In the genomic region with DNA sequence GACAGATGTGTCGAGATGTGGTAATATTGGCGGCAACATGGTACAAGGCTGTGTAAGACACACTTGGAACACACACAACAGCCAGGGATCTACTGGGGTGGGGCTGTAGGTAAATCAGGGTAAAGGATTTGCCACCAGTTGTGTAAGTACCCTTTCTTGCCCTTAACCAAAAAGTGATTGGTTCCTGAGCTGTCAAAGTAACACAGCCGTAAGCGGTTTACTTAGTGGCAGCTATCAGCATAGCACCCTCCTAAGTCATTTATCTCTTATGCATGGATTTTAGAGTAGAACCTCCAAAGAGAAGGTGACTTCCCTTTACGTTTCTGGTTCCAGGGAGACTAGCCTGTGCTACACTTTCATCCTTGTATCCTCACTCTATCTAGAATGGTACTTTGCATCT, we compare ENCODE assay signal across 1 cellular context.
TF ChIP-seq lines count a peak whose summit lies in the region.

No MANE protein-coding gene starts in this region.

TF ChIP-seq in H1, 55 proteins besides CTCF, POLR2A, EP300 and RAD21:
- TF ChIP-seq HDAC2 (IDR thresholded peaks at IDR 0.05; ENCODE audit: borderline replicate concordance in 1 of 2, low read depth in 2 of 2, low read length in 2 of 2) (no peak), RXRA (IDR thresholded peaks at IDR 0.05; ENCODE audit: insufficient read depth, low read depth, low read length) (no peak)
